ENCODE assay signal across 15 cellular contexts in genomic region chr2:68987051-68987503, GRCh38. TPM values are rescaled to one million over a fixed set of nuclear protein-coding genes. Genes with fewer than 3 reads are reported as not detected.
A peak's percentile ranks its signal among the peaks of the same experiment; 100 is the strongest.
DNase-seq lines count a peak whose midpoint lies in the region; ATAC-seq and TF ChIP-seq lines count a peak whose summit lies in the region.
"Had no signal": no experiment of that assay in that cellular context is flagged by ENCODE, and none has a peak within 500 bp of the region (broad histone marks: within the 10 kb centered on the region; RNA-seq: fewer than 3 reads in every experiment).

No MANE protein-coding gene starts in this region.

- H3K9me3 Mint-ChIP-seq in stimulated activated effector memory CD8-positive, alpha-beta T cell treated with anti-CD3 and anti-CD28 coated beads, Interleukin-12 subunit alpha, Interleukin-12 subunit beta, amount 100 ng/mL, for 72 hours: no peaks in the 10 kb centered on the region

- intact Hi-C loops in left cardiac atrium (cut with DNase I): no loop called here

- H3K4me3 Mint-ChIP-seq in stimulated activated effector memory CD8-positive, alpha-beta T cell treated with anti-CD3 and anti-CD28 coated beads, Interleukin-12 subunit alpha, Interleukin-12 subunit beta, amount 100 ng/mL, for 72 hours: no peak overlapping the region
- H3K4me3 Mint-ChIP-seq: CD14-positive monocyte had no signal

- no peak overlapping the region for H3K27ac Mint-ChIP-seq in stimulated activated effector memory CD8-positive, alpha-beta T cell treated with anti-CD3 and anti-CD28 coated beads, Interleukin-12 subunit alpha, Interleukin-12 subunit beta, amount 100 ng/mL, for 72 hours

- TF ChIP-seq CTCF in omental fat pad (IDR thresholded peaks at IDR 0.05): no peak

- no peaks in the 10 kb centered on the region for H3K36me3 Mint-ChIP-seq in stimulated activated effector memory CD8-positive, alpha-beta T cell treated with anti-CD3 and anti-CD28 coated beads, Interleukin-12 subunit alpha, Interleukin-12 subunit beta, amount 100 ng/mL, for 72 hours
- H3K36me3 Mint-ChIP-seq: CD14-positive monocyte had no signal

- DNase-seq in Ammon's horn (ENCODE audit: low spot score) (peak; percentile 34), NCI-H226 (peak; percentile 34), left cardiac atrium (no peak), omental fat pad (ENCODE audit: low spot score) (no peak), COR-L47 (lab: John Stamatoyannopoulos, UW) (no peak), GF-D8 (lab: John Stamatoyannopoulos, UW) (no peak)
- DNase-seq in stimulated activated effector memory CD8-positive, alpha-beta T cell treated with anti-CD3 and anti-CD28 coated beads, Interleukin-12 subunit alpha, Interleukin-12 subunit beta, amount 100 ng/mL, for 72 hours (ENCODE audit: low spot score in 2 of 2): no peak
- DNase-seq: GM23248, KG1, NCI-H1105, NCI-H1694 treated with DMSO at 0.1 percent for 48 hours, NCI-H446, PC-9 had no signal

- no peaks in the 10 kb centered on the region for H3K4me1 Mint-ChIP-seq in stimulated activated effector memory CD8-positive, alpha-beta T cell treated with anti-CD3 and anti-CD28 coated beads, Interleukin-12 subunit alpha, Interleukin-12 subunit beta, amount 100 ng/mL, for 72 hours
- H3K4me1 Mint-ChIP-seq: CD14-positive monocyte had no signal

- ATAC-seq in left cardiac atrium (peak; percentile 78 to 83), omental fat pad (ENCODE audit: low FRiP score) (peak; percentile 41)
- ATAC-seq in stimulated activated effector memory CD8-positive, alpha-beta T cell treated with anti-CD3 and anti-CD28 coated beads, Interleukin-12 subunit alpha, Interleukin-12 subunit beta, amount 100 ng/mL, for 72 hours: no peak

RNA-seq across cellular contexts. Expression of gene GKN1, which starts 12.6 kb away (rescaled TPM):
- not detected for total RNA-seq in left cardiac atrium
- not detected for total RNA-seq in omental fat pad
- total RNA-seq: GM23248, MCF 10A, PC-9 had no signal

RNA-seq across cellular contexts. Expression of gene ANTXR1, which starts 25.9 kb away (rescaled TPM):
- total RNA-seq in left cardiac atrium (10 to 100 TPM; 38.4 to 39.9 TPM), omental fat pad (10 to 100 TPM; 27.7 to 49.1 (median 37.1) TPM)

RNA-seq across cellular contexts. Expression of gene GKN2, which starts 34.4 kb away (rescaled TPM):
- total RNA-seq in left cardiac atrium (not detected), omental fat pad (not detected)
- total RNA-seq: GM23248, MCF 10A, PC-9 had no signal

Comparison
In these comparisons a context has a peak if more than half of its experiments do, and no peak if none do; other contexts are left out.
1. DNase-seq: peak in Ammon's horn (single experiment) and NCI-H226 (single experiment); none in left cardiac atrium (single experiment), omental fat pad (single experiment), COR-L47 (single experiment), GF-D8 (single experiment) and stimulated activated effector memory CD8-positive, alpha-beta T cell treated with anti-CD3 and anti-CD28 coated beads, Interleukin-12 subunit alpha, Interleukin-12 subunit beta, amount 100 ng/mL, for 72 hours (0 of 2).